ENCODE assay signal across 8 cellular contexts in genomic region chr11:63635762-63636465, GRCh38. TPM values are rescaled to one million over a fixed set of nuclear protein-coding genes. Genes with fewer than 3 reads are reported as not detected.
DNase-seq lines count a peak whose midpoint lies in the region; ATAC-seq and TF ChIP-seq lines count a peak whose summit lies in the region.

No MANE protein-coding gene starts in this region.

- ATAC-seq in GM21786 (IDR thresholded peaks at IDR 0.05; ENCODE audit: unreplicated experiment), result no peak

- DNase-seq in 8988T (peak; percentile 62), NCI-H460 (ENCODE audit: extremely low read depth, low read depth) (peak; percentile 33), dermis blood vessel endothelial cell (peak; percentile 78), lung microvascular endothelial cell (ENCODE audit: low read depth in 2 of 2) (peak; percentile 69 to 70)
- peak; percentile 62 to 70 for DNase-seq in activated CD4-positive, alpha-beta T cell treated with anti-CD3 and anti-CD28 coated beads, Interleukin-2, amount 50 U/mL, for 4 hours
- DNase-seq in stimulated activated CD8-positive, alpha-beta memory T cell treated with anti-CD3 and anti-CD28 coated beads, Interleukin-15, amount 100 ng/mL, for 24 hours (ENCODE audit: low read depth), result peak; percentile 22

- H3K4me3 ChIP-seq in GM12875 (ENCODE audit: low read depth, low read length), result no peak overlapping the region

- peak; percentile 68 for TF ChIP-seq CTCF in GM12875 (IDR thresholded peaks at IDR 0.05; ENCODE audit: borderline replicate concordance, insufficient read depth, low read depth, low read length)

RNA-seq across cellular contexts. Expression of gene PLAAT3, which starts 21.7 kb away (rescaled TPM):
- 10.3 and 13.6 TPM in 2 replicates for total RNA-seq in NCI-H460 (2014; rRNA removed; shearing (Covaris generic))
- 20.4 and 20.9 TPM in 2 replicates for polyA plus RNA-seq in NCI-H460 (2014; cell fraction: nucleus; rRNA removed)
- total RNA-seq in dermis blood vessel endothelial cell (59.1 and 85.3 TPM in 2 replicates), lung microvascular endothelial cell (56.2 and 63.1 TPM in 2 replicates)

RNA-seq across cellular contexts. Expression of gene ATL3, which starts 35.3 kb away (rescaled TPM):
- total RNA-seq in NCI-H460 (2014; rRNA removed; shearing (Covaris generic)), result 64.7 and 67.2 TPM in 2 replicates
- polyA plus RNA-seq in NCI-H460 (2014; cell fraction: nucleus; rRNA removed), result 15.3 and 26.2 TPM in 2 replicates
- 99.4 and 106 TPM in 2 replicates for total RNA-seq in dermis blood vessel endothelial cell
- 69.3 and 85.7 TPM in 2 replicates for total RNA-seq in lung microvascular endothelial cell

RNA-seq across cellular contexts. Expression of gene RTN3, which starts 45.4 kb away (rescaled TPM):
- 114 and 115 TPM in 2 replicates for total RNA-seq in NCI-H460 (2014; rRNA removed; shearing (Covaris generic))
- 39.3 and 49.5 TPM in 2 replicates for polyA plus RNA-seq in NCI-H460 (2014; cell fraction: nucleus; rRNA removed)
- total RNA-seq in dermis blood vessel endothelial cell (58.5 and 89.9 TPM in 2 replicates), lung microvascular endothelial cell (42.7 and 49.8 TPM in 2 replicates)

Comparison
In these comparisons a context has a peak if more than half of its experiments do, and no peak if none do; other contexts are left out.
1. DNase-seq: peak in every context shown above with its lines; median percentile 78 in dermis blood vessel endothelial cell; 70 in lung microvascular endothelial cell; 66 in activated CD4-positive, alpha-beta T cell treated with anti-CD3 and anti-CD28 coated beads, Interleukin-2, amount 50 U/mL, for 4 hours; 62 in 8988T; 33 in NCI-H460; 22 in stimulated activated CD8-positive, alpha-beta memory T cell treated with anti-CD3 and anti-CD28 coated beads, Interleukin-15, amount 100 ng/mL, for 24 hours.